ENCODE assay signal across 8 cellular contexts in the genomic region with DNA sequence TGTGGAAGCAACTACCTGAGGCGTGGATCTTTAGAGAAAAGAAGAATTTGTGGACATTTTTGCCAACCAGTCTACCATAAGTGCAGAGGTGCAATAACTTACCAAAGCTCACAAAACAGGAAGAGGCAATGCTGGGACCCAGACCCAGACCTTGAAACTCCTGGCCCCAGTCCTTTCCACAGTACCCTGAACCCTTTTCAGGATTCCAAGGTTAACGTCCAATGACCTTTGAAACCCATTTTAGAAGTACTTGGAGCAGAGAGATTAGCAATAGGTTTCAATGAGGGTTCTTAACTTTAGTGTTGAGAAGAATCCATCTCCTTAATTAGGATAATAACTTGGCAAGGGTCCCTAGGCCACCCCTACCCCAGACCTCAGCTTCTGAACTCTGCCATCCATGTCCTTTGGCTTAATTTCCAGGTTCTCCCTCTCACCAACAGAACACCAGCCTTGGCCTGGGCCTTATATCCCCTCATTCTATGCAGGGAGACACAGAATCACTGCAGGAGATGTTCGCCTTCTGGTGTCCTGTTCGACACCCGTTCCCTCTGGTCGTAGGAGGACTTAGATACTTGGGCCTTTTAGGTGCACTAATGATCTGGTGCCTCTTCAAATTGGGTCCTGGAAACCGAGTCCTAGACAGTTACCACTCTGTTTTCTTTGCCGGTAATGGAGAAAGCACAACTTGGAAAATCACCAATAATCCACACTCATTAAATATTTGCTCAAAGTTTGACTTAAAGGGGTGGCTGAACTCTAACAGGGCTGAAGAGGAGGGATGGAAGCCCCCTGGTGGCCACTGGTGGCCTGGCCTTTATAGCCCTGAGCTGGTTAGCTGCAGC. TPM values are rescaled to one million over a fixed set of nuclear protein-coding genes. Genes with fewer than 3 reads are reported as not detected.
DNase-seq lines count a peak whose midpoint lies in the region; ATAC-seq, FAIRE-seq and TF ChIP-seq lines count a peak whose summit lies in the region.

No MANE protein-coding gene starts in this region.

- H3K4me3 ChIP-seq in adrenal gland: no peak overlapping the region

- FAIRE-seq in HTR-8/SVneo (lab: Jason Lieb, UNC): no peak

- H3K27ac ChIP-seq in adrenal gland: no peak overlapping the region

- ATAC-seq in GM19455 (IDR thresholded peaks at IDR 0.05; ENCODE audit: unreplicated experiment): peak; percentile 50

- TF ChIP-seq CTCF in adrenal gland (IDR thresholded peaks at IDR 0.05): peak; percentile 27 to 61 (median 51)

- H3K9me3 ChIP-seq in adrenal gland (replicated peaks in 1 of 3): no peaks in the 10 kb centered on the region

- H3K4me1 ChIP-seq in adrenal gland (replicated peaks in 1 of 2): no peaks in the 10 kb centered on the region

- TF ChIP-seq POLR2A in adrenal gland (IDR thresholded peaks at IDR 0.05): no peak

- DNase-seq in Caki2 (ENCODE audit: low read depth) (peak; percentile 56), HTR-8/SVneo (ENCODE audit: insufficient read length, low spot score) (peak; percentile 23), SW480 (ENCODE audit: low spot score) (peak; percentile 84), adrenal gland (peak; percentile 22 to 68 (median 48)), iPS-NIHi7 (ENCODE audit: extremely low spot score) (peak; percentile 88), mesenteric fat pad (ENCODE audit: low spot score) (no peak)
- DNase-seq in stimulated activated CD4-positive, alpha-beta T cell treated with anti-CD3 and anti-CD28 coated beads, Interleukin-4, amount 100 ng/mL, for 1 hour: peak; percentile 76

- in situ Hi-C loops in Caki2 (cut with HindIII; ENCODE audit: low pct_unique_long_range_greater_than_20kb, low sequenced_read_pairs): no loop called here

- intact Hi-C loops in adrenal gland (cut with DNase I): no loop called here

- 84 to 95% (median 91%) methylated on average over 8 of the region's 8 CpGs for WGBS in adrenal gland, 4 donors

- H3K27me3 ChIP-seq in adrenal gland: no peaks in the 10 kb centered on the region

- no peaks in the 10 kb centered on the region for H3K36me3 ChIP-seq in adrenal gland (replicated peaks in 1 of 2)

RNA-seq across cellular contexts. Expression of a gene that starts 40.6 kb away (rescaled TPM):
- total RNA-seq in Caki2 (2014; rRNA removed; shearing (Covaris generic); ENCODE audit: low replicate concordance): 7.0 and 7.7 TPM in 2 replicates
- 1 to 10 TPM in 4 of 8 donors, under 1 TPM in 4; 0.17 to 4.4 (median 1.1) TPM for total RNA-seq in adrenal gland
- 1 to 10 TPM; 1.1 to 3.4 (median 2.1) TPM for polyA plus RNA-seq in adrenal gland
- 4.0 TPM for total RNA-seq in mesenteric fat pad
